8 cellular contexts compared by ENCODE assay signal in the genomic region with DNA sequence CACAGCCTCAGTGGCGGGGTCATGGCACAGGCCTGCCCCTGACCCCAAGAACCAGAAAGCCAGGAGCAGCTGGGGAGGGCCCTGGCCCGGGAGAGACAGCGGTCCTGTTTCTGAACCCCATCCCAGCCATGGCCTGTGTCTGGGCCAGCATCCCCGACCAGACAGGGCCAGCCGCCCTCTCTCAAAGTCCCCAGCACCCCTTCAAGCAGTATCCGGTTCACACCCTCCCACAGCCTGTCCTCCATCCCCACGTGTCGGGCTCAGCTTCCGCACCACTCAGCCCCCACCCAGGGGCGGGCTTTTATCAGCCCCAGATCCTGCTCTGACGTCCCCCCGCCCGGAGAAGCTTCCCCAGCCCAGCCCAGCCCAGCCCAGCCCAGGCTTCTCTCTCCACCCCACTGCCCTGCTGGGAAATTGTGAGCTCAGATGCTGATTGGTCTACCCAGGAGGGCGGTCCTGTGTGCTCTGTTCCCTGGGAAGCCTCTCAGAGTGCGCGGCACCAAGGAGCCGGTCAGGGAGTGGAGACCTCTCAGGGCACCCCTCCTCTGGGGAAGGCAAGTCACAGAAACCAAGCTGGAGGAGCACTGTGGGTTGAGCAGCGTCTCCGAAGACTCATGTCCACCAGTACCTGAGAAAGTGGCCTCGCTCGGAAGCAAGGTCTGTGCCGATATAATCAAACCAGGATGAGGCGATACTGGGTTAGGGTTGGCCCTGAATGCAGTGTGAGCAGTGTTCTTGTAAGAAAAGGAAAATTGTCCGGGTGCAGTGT. TPM values are rescaled to one million over a fixed set of nuclear protein-coding genes. Genes with fewer than 3 reads are reported as not detected.
DNase-seq lines count a peak whose midpoint lies in the region; ATAC-seq, FAIRE-seq and TF ChIP-seq lines count a peak whose summit lies in the region.

No MANE protein-coding gene starts in this region.

- FAIRE-seq in endometrium (lab: Jason Lieb, UNC) = peak; percentile 92

- H2BK120ac ChIP-seq in mesendoderm (ENCODE audit: low read depth, low read length) = no peak overlapping the region

- no peaks in the 10 kb centered on the region for H4K20me1 ChIP-seq in OCI-LY7 (ENCODE audit: insufficient read depth, low read length)

- no peak overlapping the region for H4K8ac ChIP-seq in mesendoderm (ENCODE audit: low read depth, low read length)

- H3K4me1 ChIP-seq in mesendoderm (ENCODE audit: control insufficient read depth, low read depth, low read length) = peaks cover 1% of the 10 kb centered on the region
- H3K4me1 ChIP-seq in OCI-LY7 (ENCODE audit: insufficient read depth, low read length, poor library complexity, severe bottlenecking) = peaks cover 8% of the 10 kb centered on the region

- peak overlapping the region; percentile 17 for H3K4ac ChIP-seq in mesendoderm (ENCODE audit: low read depth, low read length)

- peak overlapping the region; percentile 93 for H3K56ac ChIP-seq in mesendoderm (ENCODE audit: low read length)

- no peak overlapping the region for H2BK15ac ChIP-seq in mesendoderm (replicated peaks; ENCODE audit: low read depth)

- TF ChIP-seq CTCF in AG09309 (IDR thresholded peaks at IDR 0.05; ENCODE audit: control insufficient read depth, insufficient read depth, low read depth, low read length, missing control alignments) (no peak), OCI-LY7 (conservative IDR thresholded peaks at IDR 0.05; ENCODE audit: low read length) (no peak)

- peak overlapping the region; percentile 56 for H3K4me3 ChIP-seq in AG09309 (ENCODE audit: control insufficient read depth, low read depth, low read length)
- H3K4me3 ChIP-seq in mesendoderm (ENCODE audit: low read length) = peak overlapping the region; percentile 37
- H3K4me3 ChIP-seq in OCI-LY7 (ENCODE audit: low read depth, low read length, poor library complexity, severe bottlenecking) = no peak overlapping the region

- DNase-seq in AG09309 (ENCODE audit: low read depth) = peak; percentile 57
- peak; percentile 44 to 90 for DNase-seq in NCI-H526 (lab: John Stamatoyannopoulos, UW)
- DNase-seq in activated CD8-positive, alpha-beta memory T cell treated with anti-CD3 and anti-CD28 coated beads, Interleukin-2, amount 50 U/mL, for 24 hours (ENCODE audit: extremely low read depth) = peak; percentile 60
- peak; percentile 93 for DNase-seq in mesendoderm
- DNase-seq in stimulated activated CD8-positive, alpha-beta memory T cell treated with anti-CD3 and anti-CD28 coated beads, Interleukin-15, amount 100 ng/mL, for 1 hour (ENCODE audit: low read depth) = peak; percentile 51
- DNase-seq in OCI-LY7 (ENCODE audit: low spot score) = no peak

- H4K5ac ChIP-seq in mesendoderm (ENCODE audit: low read length) = no peak overlapping the region

- ATAC-seq in GM21381 (IDR thresholded peaks at IDR 0.05; ENCODE audit: unreplicated experiment) = peak; percentile 50

- no peak overlapping the region for H3K18ac ChIP-seq in mesendoderm (ENCODE audit: low read length)

- no peak overlapping the region for H2AFZ ChIP-seq in OCI-LY7 (ENCODE audit: low read length)

- H3K9ac ChIP-seq in mesendoderm (ENCODE audit: low read length) = peak overlapping the region; percentile 90

- H2AK5ac ChIP-seq in mesendoderm (ENCODE audit: low read length) = peak overlapping the region; percentile 92

- no peaks in the 10 kb centered on the region for H3K9me3 ChIP-seq in OCI-LY7 (ENCODE audit: low read length)

- BruUV-seq in OCI-LY7 (replicated peaks; lab: Mats Ljungman, UMichigan) = no TSS peak

- CTCF ChIA-PET in OCI-LY7 (lab: Charles Lee; ENCODE audit: unreplicated experiment) = no interaction called here

- H3K4me2 ChIP-seq in mesendoderm (ENCODE audit: low read length) (peak overlapping the region; percentile 84), OCI-LY7 (ENCODE audit: low read length) (no peak overlapping the region)

- no peak overlapping the region for H2BK5ac ChIP-seq in mesendoderm (ENCODE audit: low read length)

- H3K27ac ChIP-seq in mesendoderm (ENCODE audit: low read depth, low read length) (no peak overlapping the region), OCI-LY7 (ENCODE audit: low read depth, low read length, poor library complexity, severe bottlenecking) (no peak overlapping the region)

- POLR2A ChIA-PET in OCI-LY7 (lab: Charles Lee) = interaction anchor here (0.7 kb wide), 1 partner anchor 131 kb away, joined by 6 read pairs; no protein-coding TSS in a partner anchor

- no peaks in the 10 kb centered on the region for H3K9me2 ChIP-seq in OCI-LY7 (ENCODE audit: insufficient read depth, low read length)

- WGBS in mesendoderm (ENCODE audit: extremely low coverage, insufficient coverage, low lambda C conversion rate) = no CpG with 5 or more reads among the region's 24 CpGs

- no peaks in the 10 kb centered on the region for H3K36me3 ChIP-seq in mesendoderm (ENCODE audit: control insufficient read depth, insufficient read depth, low read length)
- no peaks in the 10 kb centered on the region for H3K36me3 ChIP-seq in OCI-LY7 (ENCODE audit: insufficient read depth, low read length)

- no peaks in the 10 kb centered on the region for H3K27me3 ChIP-seq in mesendoderm (ENCODE audit: insufficient read depth, low read length, poor library complexity)

- intact Hi-C loops in OCI-LY7 (cut with micrococcal nuclease; ENCODE audit: unreplicated experiment) = loop anchor here (5.0 kb wide), 1 partner anchor 103 kb away; no protein-coding TSS in a partner anchor

- no peak overlapping the region for H3K23ac ChIP-seq in mesendoderm (ENCODE audit: low read length)

- no peaks in the 10 kb centered on the region for H3K79me2 ChIP-seq in mesendoderm (ENCODE audit: control insufficient read depth, insufficient read depth, low read length)
- no peaks in the 10 kb centered on the region for H3K79me2 ChIP-seq in OCI-LY7 (ENCODE audit: insufficient read depth, low read depth, low read length)

- no peaks in the 10 kb centered on the region for H3K79me1 ChIP-seq in mesendoderm (ENCODE audit: low read length)

RNA-seq across cellular contexts. Expression of gene FAAP20, which starts 4.7 kb away (rescaled TPM):
- polyA plus RNA-seq in mesendoderm (2013, experiment 1 of 2) = 85.8 TPM
- polyA plus RNA-seq in mesendoderm (2013, experiment 2 of 2) = 84.4 TPM
- total RNA-seq in OCI-LY7 (2014; rRNA removed; shearing (Covaris generic)) = 25.7 and 47.4 TPM in 2 replicates
- 55.4 and 55.7 TPM in 2 replicates for total RNA-seq in OCI-LY7 (2022)

RNA-seq across cellular contexts. Expression of gene SKI, which starts 28.9 kb away (rescaled TPM):
- polyA plus RNA-seq in mesendoderm (2013, experiment 1 of 2) = 48.1 TPM
- polyA plus RNA-seq in mesendoderm (2013, experiment 2 of 2) = 51.1 TPM
- 3.4 and 4.7 TPM in 2 replicates for total RNA-seq in OCI-LY7 (2014; rRNA removed; shearing (Covaris generic))
- total RNA-seq in OCI-LY7 (2022) = 10.0 and 11.7 TPM in 2 replicates
